In the genomic region with DNA sequence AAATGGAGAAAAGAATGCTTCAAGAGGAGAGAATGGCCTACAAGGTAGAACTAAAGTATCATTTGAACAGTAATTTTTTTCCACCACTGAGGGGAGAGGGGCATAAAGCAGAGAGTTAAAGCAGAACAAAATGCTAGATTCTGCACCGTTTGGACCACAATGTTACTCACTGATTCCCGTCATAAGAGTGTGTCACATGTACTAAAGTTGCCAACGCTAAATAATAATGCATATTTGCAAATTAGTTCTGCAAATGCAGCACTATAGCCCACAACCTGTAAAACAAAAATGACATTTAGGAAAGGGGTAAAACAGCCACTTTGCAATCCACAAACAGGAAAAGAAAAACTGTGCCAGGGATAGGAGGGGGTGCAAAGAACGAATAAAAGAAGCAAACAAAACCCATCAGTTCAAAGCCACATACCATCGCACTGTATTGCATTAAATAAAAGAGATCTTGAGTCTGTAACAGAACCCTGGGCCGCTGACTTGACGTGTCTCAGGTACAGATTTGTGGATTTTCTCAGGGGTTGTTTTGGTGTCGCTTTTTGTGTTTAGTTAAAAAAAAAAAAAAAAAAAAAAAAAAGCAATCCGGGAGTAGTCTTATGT, we compare ENCODE assay signal across 8 cellular contexts. TPM values are rescaled to one million over a fixed set of nuclear protein-coding genes. Genes with fewer than 3 reads are reported as not detected.
A peak's percentile ranks its signal among the peaks of the same experiment; 100 is the strongest.
DNase-seq lines count a peak whose midpoint lies in the region; ATAC-seq and TF ChIP-seq lines count a peak whose summit lies in the region.

No MANE protein-coding gene starts in this region.

- CTCF ChIA-PET in GM10248 (lab: Yijun Ruan, JAX) = no interaction called here

- peak overlapping the region; percentile 93 to 100 (median 98) for H3K27ac ChIP-seq in heart left ventricle
- peak overlapping the region; percentile 93 for H3K27ac ChIP-seq in left lung
- H3K27ac ChIP-seq in transverse colon = peak overlapping the region; percentile 91 to 96 (median 95)

- no peaks in the 10 kb centered on the region for H3K36me3 ChIP-seq in heart left ventricle
- H3K36me3 ChIP-seq in left lung = no peaks in the 10 kb centered on the region
- no peaks in the 10 kb centered on the region for H3K36me3 ChIP-seq in transverse colon

- H3K4me3 Mint-ChIP-seq in activated naive CD8-positive, alpha-beta T cell treated with anti-CD3 and anti-CD28 coated beads, Interleukin-2, amount 10 ng/mL, durations not matched to agents 7 days and 5 days = peak overlapping the region; percentile 78

- no peaks in the 10 kb centered on the region for H3K9me3 Mint-ChIP-seq in activated naive CD8-positive, alpha-beta T cell treated with anti-CD3 and anti-CD28 coated beads, Interleukin-2, amount 10 ng/mL, durations not matched to agents 7 days and 5 days

- TF ChIP-seq EP300 in transverse colon (IDR thresholded peaks at IDR 0.05; ENCODE audit: low read depth) = no peak

- H3K4me3 ChIP-seq in heart left ventricle = peak overlapping the region; percentile 65 to 84 (median 78)
- H3K4me3 ChIP-seq in left lung = peak overlapping the region; percentile 42 to 70
- peak overlapping the region in 3 of 4 donors; percentile 80 to 97 (median 87) for H3K4me3 ChIP-seq in transverse colon

- no peak for TF ChIP-seq POLR2A in heart left ventricle (IDR thresholded peaks at IDR 0.05)
- TF ChIP-seq POLR2A in transverse colon (IDR thresholded peaks at IDR 0.05) = no peak

- WGBS in heart left ventricle, 4 donors = 1 to 5% (median 3%) methylated on average over 9 of the region's 9 CpGs
- WGBS in transverse colon (ENCODE audit: low coverage in 1 of 2), 2 donors = 11 to 12% methylated on average over 8 to 9 of the region's 9 CpGs

- intact Hi-C loops in heart left ventricle (cut with DNase I) = loop anchor here in 8 of 10 donors (1.0 to 5.0 kb wide), 7 partner anchors 27 to 894 kb away; no protein-coding TSS in a partner anchor
- intact Hi-C loops in Right ventricle myocardium superior (cut with DNase I) = loop anchor here (2.0 kb wide), 1 partner anchor 27 kb away; no protein-coding TSS in a partner anchor
- intact Hi-C loops in left lung (cut with DNase I) = no loop called here
- intact Hi-C loops in transverse colon (cut with DNase I; ENCODE audit: low total_unique reads) = no loop called here

- H3K9me3 ChIP-seq in heart left ventricle = no peaks in the 10 kb centered on the region
- H3K9me3 ChIP-seq in left lung = no peaks in the 10 kb centered on the region
- H3K9me3 ChIP-seq in transverse colon = no peaks in the 10 kb centered on the region

- ATAC-seq in heart left ventricle (no peak), Right ventricle myocardium superior (ENCODE audit: poor library complexity) (no peak), left lung (no peak)
- ATAC-seq in activated naive CD8-positive, alpha-beta T cell treated with anti-CD3 and anti-CD28 coated beads, Interleukin-2, amount 10 ng/mL, durations not matched to agents 7 days and 5 days (ENCODE audit: low read depth) = no peak

- H3K27me3 Mint-ChIP-seq in activated naive CD8-positive, alpha-beta T cell treated with anti-CD3 and anti-CD28 coated beads, Interleukin-2, amount 10 ng/mL, durations not matched to agents 7 days and 5 days = peaks cover 70% of the 10 kb centered on the region

- DNase-seq in heart left ventricle (no peak), Right ventricle myocardium superior (no peak), left lung (no peak), transverse colon (no peak), SW 1271 (lab: John Stamatoyannopoulos, UW) (no peak), MV-4-11 (lab: John Stamatoyannopoulos, UW) (no peak), GM10248 (ENCODE audit: extremely low spot score) (no peak)
- DNase-seq in activated naive CD8-positive, alpha-beta T cell treated with anti-CD3 and anti-CD28 coated beads, Interleukin-2, amount 10 ng/mL, durations not matched to agents 7 days and 5 days = no peak

- peaks cover 8 to 84% (median 50%) of the 10 kb centered on the region in 12 donors for H3K4me1 ChIP-seq in heart left ventricle
- H3K4me1 ChIP-seq in left lung = peaks cover 18 to 47% of the 10 kb centered on the region in 2 donors
- H3K4me1 ChIP-seq in transverse colon = peaks cover 7 to 53% (median 21%) of the 10 kb centered on the region in 4 donors

- in situ Hi-C loops in transverse colon (cut with MboI; ENCODE audit: low pct_ligation_motif_present in 1 of 4, low pct_unique_long_range_greater_than_20kb in 1 of 4, low sequenced_read_pairs in 3 of 4) = no loop called here

- peaks cover 14% of the 10 kb centered on the region for H3K4me1 Mint-ChIP-seq in activated naive CD8-positive, alpha-beta T cell treated with anti-CD3 and anti-CD28 coated beads, Interleukin-2, amount 10 ng/mL, durations not matched to agents 7 days and 5 days

- TF ChIP-seq CTCF in heart left ventricle (IDR thresholded peaks at IDR 0.05) = no peak
- TF ChIP-seq CTCF in left lung (IDR thresholded peaks at IDR 0.05) = no peak
- no peak for TF ChIP-seq CTCF in transverse colon (IDR thresholded peaks at IDR 0.05)
- no peak for TF ChIP-seq CTCF in GM10248 (IDR thresholded peaks at IDR 0.05; ENCODE audit: control extremely low read depth, extremely low read depth, low read depth, missing control alignments)

- H3K27me3 ChIP-seq in heart left ventricle = peaks cover 0 to 8% (median 0%) of the 10 kb centered on the region in 9 donors
- H3K27me3 ChIP-seq in left lung = peaks cover 0 to 51% of the 10 kb centered on the region in 2 donors
- no peaks in the 10 kb centered on the region for H3K27me3 ChIP-seq in transverse colon

- POLR2A ChIA-PET in activated naive CD8-positive, alpha-beta T cell treated with anti-CD3 and anti-CD28 coated beads, Interleukin-2, amount 10 ng/mL, durations not matched to agents 7 days and 5 days (lab: Charles Lee) = no interaction called here
- POLR2A ChIA-PET in GM10248 (lab: Yijun Ruan, JAX) = no interaction called here

- no peaks in the 10 kb centered on the region for H3K36me3 Mint-ChIP-seq in activated naive CD8-positive, alpha-beta T cell treated with anti-CD3 and anti-CD28 coated beads, Interleukin-2, amount 10 ng/mL, durations not matched to agents 7 days and 5 days

- peak overlapping the region; percentile 63 for H3K27ac Mint-ChIP-seq in activated naive CD8-positive, alpha-beta T cell treated with anti-CD3 and anti-CD28 coated beads, Interleukin-2, amount 10 ng/mL, durations not matched to agents 7 days and 5 days

RNA-seq across cellular contexts. Expression of a gene that starts 7.7 kb away (rescaled TPM):
- 100 to 1,000 TPM in 5 of 9 donors, 10 to 100 TPM in 4; 80.9 to 148 (median 116) TPM for total RNA-seq in heart left ventricle
- polyA plus RNA-seq in heart left ventricle = 10 to 100 TPM; 24.5 to 36.3 TPM
- 104 TPM for total RNA-seq in Right ventricle myocardium superior
- total RNA-seq in activated naive CD8-positive, alpha-beta T cell treated with anti-CD3 and anti-CD28 coated beads, Interleukin-2, amount 10 ng/mL, durations not matched to agents 7 days and 5 days = not detected
- 10 to 100 TPM; 88.8 to 97.9 TPM for total RNA-seq in left lung
- 100 to 1,000 TPM in 1 of 4 donors, 10 to 100 TPM in 3; 40.2 to 150 (median 83.7) TPM for total RNA-seq in transverse colon

Comparison
In these comparisons a context has a peak if more than half of its experiments do, and no peak if none do; other contexts are left out.
1. RNA of a gene that starts 7.7 kb away (total RNA-seq): 80.9 to 148 TPM in heart left ventricle, 104 TPM in Right ventricle myocardium superior (single experiment), 40.2 to 150 TPM in transverse colon and 88.8 to 97.9 TPM in left lung; not detected in activated naive CD8-positive, alpha-beta T cell treated with anti-CD3 and anti-CD28 coated beads, Interleukin-2, amount 10 ng/mL, durations not matched to agents 7 days and 5 days; every median in the first group is over 10 times any median in the second.
2. intact Hi-C loops: an anchor here in heart left ventricle (1.0 to 5.0 kb wide) and Right ventricle myocardium superior (2.0 kb wide); none called in left lung and transverse colon.
3. Peak in every context shown above with its lines, with median percentiles within 50 percentile points of each other: H3K27ac ChIP-seq and H3K4me3 ChIP-seq.